28 cellular contexts compared by ENCODE assay signal in the genomic region with DNA sequence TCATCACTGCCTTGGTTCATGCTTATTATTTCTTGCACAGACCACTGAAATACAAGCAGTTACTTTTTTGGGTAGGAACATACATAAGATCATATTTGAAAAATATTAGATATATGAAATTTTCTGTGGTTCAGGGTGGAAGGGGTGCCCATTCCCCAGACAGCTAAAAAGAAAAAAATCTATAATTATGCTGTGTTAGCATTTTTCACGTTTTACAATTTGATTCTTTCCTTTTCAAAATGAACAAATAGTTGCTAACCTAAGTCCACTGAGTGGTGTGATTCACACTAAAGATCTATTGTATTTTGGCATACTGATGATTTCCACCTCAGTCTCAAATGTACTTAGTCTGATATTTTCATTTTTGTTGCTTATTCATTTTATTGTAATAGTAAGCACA.
A peak's percentile ranks its signal among the peaks of the same experiment; 100 is the strongest.
DNase-seq lines count a peak whose midpoint lies in the region; ATAC-seq, FAIRE-seq and TF ChIP-seq lines count a peak whose summit lies in the region.
"Had no signal": no experiment of that assay in that cellular context is flagged by ENCODE, and none has a peak within 500 bp of the region (broad histone marks: within the 10 kb centered on the region; RNA-seq: fewer than 3 reads in every experiment).

No MANE protein-coding gene starts in this region.

- 100% methylated on average over 1 of the region's 1 CpG for WGBS in HepG2 (ENCODE audit: low lambda C conversion rate)
- WGBS in right lobe of liver (ENCODE audit: insufficient coverage, low coverage, low lambda C conversion rate, missing lambda C conversion rate) = 44% methylated on average over 1 of the region's 1 CpG

- POLR2A ChIA-PET in HepG2 (lab: Yijun Ruan, JAX) = no interaction called here

- intact Hi-C loops in HepG2 (cut with micrococcal nuclease; ENCODE audit: unreplicated experiment) (no loop called here), right lobe of liver (cut with DNase I) (no loop called here), breast epithelium (cut with DNase I; ENCODE audit: low total_unique reads) (no loop called here)

- H3K27me3 ChIP-seq in HepG2 (ENCODE audit: control insufficient read depth in 1 of 2, insufficient read depth in 2 of 2, low read length in 2 of 2) (no peaks in the 10 kb centered on the region), right lobe of liver (no peaks in the 10 kb centered on the region), breast epithelium (no peaks in the 10 kb centered on the region)
- H3K27me3 ChIP-seq: BE2C, BLaER1 had no signal

- FAIRE-seq in HepG2 (lab: Jason Lieb, UNC) = no peak
- FAIRE-seq: GM12878, GM12892, GM18507 had no signal

- H3K79me2 ChIP-seq in HepG2 (ENCODE audit: insufficient read depth, low read length) = no peaks in the 10 kb centered on the region

- TF ChIP-seq EP300 in HepG2 (IDR thresholded peaks at IDR 0.05; ENCODE audit: low read depth in 2 of 2, low read length in 2 of 2) (no peak), HepG2 (CRISPR knock-in tag; IDR thresholded peaks at IDR 0.05; ENCODE audit: borderline replicate concordance) (no peak)

- no peak for TF ChIP-seq RAD21 in HepG2 (CRISPR knock-in tag; IDR thresholded peaks at IDR 0.05)

- H3K27ac Mint-ChIP-seq in T-helper 17 cell (peak overlapping the region; percentile 47), memory B cell (peak overlapping the region; percentile 36)
- peak overlapping the region; percentile 38 for H3K27ac Mint-ChIP-seq in central memory CD8-positive, alpha-beta T cell (ENCODE audit: low read depth)
- H3K27ac Mint-ChIP-seq: CD14-positive monocyte; CD4-positive, alpha-beta memory T cell had no signal

- CTCF ChIA-PET in HepG2 (lab: Yijun Ruan, JAX; ENCODE audit: low intra/inter-chr PET ratio, low total read pairs) = no interaction called here

- H3K4me3 ChIP-seq in HepG2 (replicated peaks in 1 of 3; ENCODE audit: insufficient read depth in 1 of 3, low read depth in 2 of 3, low read length in 3 of 3) (no peak overlapping the region), right lobe of liver (no peak overlapping the region), breast epithelium (no peak overlapping the region)
- H3K4me3 ChIP-seq: BLaER1, GM12878 had no signal

- no peaks in the 10 kb centered on the region for H4K20me1 ChIP-seq in HepG2 (ENCODE audit: insufficient read depth, low read length)
- H4K20me1 ChIP-seq: BLaER1 had no signal

- H3K4me2 ChIP-seq in HepG2 (ENCODE audit: low read depth, low read length) = no peak overlapping the region
- H3K4me2 ChIP-seq: BLaER1 had no signal

- TF ChIP-seq POLR2A in HepG2 (IDR thresholded peaks at IDR 0.05; ENCODE audit: insufficient read depth in 1 of 2, low read depth in 2 of 2, low read length in 2 of 2) = no peak
- no peak for TF ChIP-seq POLR2A in right lobe of liver (IDR thresholded peaks at IDR 0.05)
- no peak for TF ChIP-seq POLR2A in breast epithelium (IDR thresholded peaks at IDR 0.05)

- ATAC-seq in HepG2 (no peak), right lobe of liver (no peak), T-helper 17 cell (no peak), memory B cell (ENCODE audit: low read depth) (no peak), HG02973 (IDR thresholded peaks at IDR 0.05; ENCODE audit: unreplicated experiment) (no peak)
- ATAC-seq in central memory CD8-positive, alpha-beta T cell (replicated peaks; ENCODE audit: extremely low read depth, poor library complexity, severe bottlenecking) = no peak
- ATAC-seq: GM12878 had no signal

- H3K4me3 Mint-ChIP-seq in T-helper 17 cell (no peak overlapping the region), memory B cell (no peak overlapping the region)
- no peak overlapping the region for H3K4me3 Mint-ChIP-seq in central memory CD8-positive, alpha-beta T cell
- H3K4me3 Mint-ChIP-seq: CD14-positive monocyte; CD4-positive, alpha-beta memory T cell; CD4-positive, CD25-positive, alpha-beta regulatory T cell; CD8-positive, alpha-beta memory T cell had no signal

- in situ Hi-C loops in HepG2 (cut with HindIII; ENCODE audit: extremely low pct_ligation_motif_present, low pct_unique_long_range_greater_than_20kb) = no loop called here

- H3K27ac ChIP-seq in HepG2 (ENCODE audit: extremely low read length, insufficient read depth, low read length) (no peak overlapping the region), right lobe of liver (no peak overlapping the region), breast epithelium (no peak overlapping the region)
- H3K27ac ChIP-seq: 22Rv1, BLaER1 had no signal

- H3K4me1 ChIP-seq in HepG2 (ENCODE audit: insufficient read depth, low read length) = no peaks in the 10 kb centered on the region
- no peaks in the 10 kb centered on the region for H3K4me1 ChIP-seq in right lobe of liver
- H3K4me1 ChIP-seq in breast epithelium = no peaks in the 10 kb centered on the region
- H3K4me1 ChIP-seq: BE2C, BLaER1 had no signal

- no TSS peak for BruUV-seq in HepG2 (replicated peaks; lab: Mats Ljungman, UMichigan)

- no peaks in the 10 kb centered on the region for H3K9me3 Mint-ChIP-seq in central memory CD8-positive, alpha-beta T cell
- H3K9me3 Mint-ChIP-seq in memory B cell = peaks cover 2% of the 10 kb centered on the region
- H3K9me3 Mint-ChIP-seq: CD4-positive, CD25-positive, alpha-beta regulatory T cell; CD8-positive, alpha-beta memory T cell had no signal

- H3K36me3 ChIP-seq in HepG2 (replicated peaks in 1 of 2; ENCODE audit: control insufficient read depth in 1 of 2, insufficient read depth in 2 of 2, low read length in 2 of 2) (peaks cover 2 to 19% of the 10 kb centered on the region in 2 experiments; a peak in 2 of 5 replicates), right lobe of liver (peaks cover 0 to 36% (median 7%) of the 10 kb centered on the region in 4 donors), breast epithelium (peaks cover 4% of the 10 kb centered on the region)

- H3K9me3 ChIP-seq in HepG2 (ENCODE audit: low read length) = no peaks in the 10 kb centered on the region
- no peaks in the 10 kb centered on the region for H3K9me3 ChIP-seq in right lobe of liver
- H3K9me3 ChIP-seq in T-helper 17 cell (ENCODE audit: control insufficient read depth, low read length, poor library complexity, severe bottlenecking) = no peaks in the 10 kb centered on the region
- H3K9me3 ChIP-seq in breast epithelium = no peaks in the 10 kb centered on the region
- H3K9me3 ChIP-seq: BE2C, BLaER1 had no signal

- TF ChIP-seq CTCF in HepG2 (CRISPR knock-in tag; IDR thresholded peaks at IDR 0.05) (no peak), right lobe of liver (IDR thresholded peaks at IDR 0.05) (no peak), breast epithelium (IDR thresholded peaks at IDR 0.05) (no peak)

- no peak overlapping the region for H2AFZ ChIP-seq in HepG2 (ENCODE audit: low read length)

- H3K9ac ChIP-seq in HepG2 (ENCODE audit: insufficient read depth, low read depth, low read length) = no peak overlapping the region
- H3K9ac ChIP-seq: BLaER1 had no signal

- peaks cover 11% of the 10 kb centered on the region for H3K36me3 Mint-ChIP-seq in T-helper 17 cell (ENCODE audit: low read depth)
- peaks cover 43% of the 10 kb centered on the region for H3K36me3 Mint-ChIP-seq in central memory CD8-positive, alpha-beta T cell (ENCODE audit: insufficient read depth)
- peaks cover 40% of the 10 kb centered on the region for H3K36me3 Mint-ChIP-seq in memory B cell

- DNase-seq in HepG2 (ENCODE audit: low spot score) (no peak), right lobe of liver (no peak), T-helper 17 cell (no peak), memory B cell (ENCODE audit: low spot score in 2 of 2) (no peak), breast epithelium (ENCODE audit: low spot score in 2 of 2) (no peak)
- DNase-seq in central memory CD8-positive, alpha-beta T cell (ENCODE audit: low spot score in 2 of 2) = no peak
- no peak for DNase-seq in stimulated activated CD4-positive, alpha-beta T cell treated with anti-CD3 and anti-CD28 coated beads, Interleukin-2, amount 100 ng/mL, for 24 hours
- DNase-seq: ACHN; BE2C; C1 segment of cervical spinal cord; CD4-positive, alpha-beta memory T cell; CD4-positive, CD25-positive, alpha-beta regulatory T cell; CD8-positive, alpha-beta memory T cell; COR-L47; DMS 273 treated with DMSO at 0.1 percent for 48 hours; DMS153; DMS53; DMS79; DND-41; EL; GDM1 had no signal

- no peaks in the 10 kb centered on the region for H3K27me3 Mint-ChIP-seq in T-helper 17 cell
- no peaks in the 10 kb centered on the region for H3K27me3 Mint-ChIP-seq in central memory CD8-positive, alpha-beta T cell
- no peaks in the 10 kb centered on the region for H3K27me3 Mint-ChIP-seq in memory B cell
- H3K27me3 Mint-ChIP-seq: CD4-positive, alpha-beta memory T cell; CD4-positive, CD25-positive, alpha-beta regulatory T cell; CD8-positive, alpha-beta memory T cell had no signal

- H3K4me1 Mint-ChIP-seq in T-helper 17 cell (peaks cover 11% of the 10 kb centered on the region), memory B cell (no peaks in the 10 kb centered on the region)
- H3K4me1 Mint-ChIP-seq in central memory CD8-positive, alpha-beta T cell = no peaks in the 10 kb centered on the region
- H3K4me1 Mint-ChIP-seq: CD14-positive monocyte; CD4-positive, alpha-beta memory T cell had no signal

TF ChIP-seq in HepG2, 621 proteins besides CTCF, POLR2A, EP300 and RAD21:
- no peak for TF ChIP-seq HMGA1 (CRISPR knock-in tag; conservative IDR thresholded peaks at IDR 0.05)
- peak; percentile 94 for TF ChIP-seq MAFF (IDR thresholded peaks at IDR 0.05; ENCODE audit: low read depth, low read length)
- peak; percentile 87 to 96 for TF ChIP-seq MAFK (conservative IDR thresholded peaks at IDR 0.05 in 1 of 2, IDR thresholded peaks at IDR 0.05 in 1 of 2; ENCODE audit: low read length in 2 of 2)
TF ChIP-seq in HepG2: peak in this region for 2.
